In genomic region chr21:17752171-17752570, GRCh38 we compare ENCODE assay signal across 18 cellular contexts.
DNase-seq lines count a peak whose midpoint lies in the region; ATAC-seq lines count a peak whose summit lies in the region.
"Had no signal": no experiment of that assay in that cellular context is flagged by ENCODE, and none has a peak within 500 bp of the region (broad histone marks: within the 10 kb centered on the region; RNA-seq: fewer than 3 reads in every experiment).

No MANE protein-coding gene starts in this region.

- H3K9ac ChIP-seq in skeletal muscle tissue (ENCODE audit: low read depth in 1 of 3, low read length in 3 of 3): no peak overlapping the region
- H3K9ac ChIP-seq: BLaER1 had no signal

- H3K27me3 ChIP-seq in right cardiac atrium (ENCODE audit: control insufficient read depth, insufficient read depth) (no peaks in the 10 kb centered on the region), skeletal muscle tissue (ENCODE audit: control insufficient read depth in 3 of 3, insufficient read depth in 3 of 3, low read length in 3 of 3) (no peaks in the 10 kb centered on the region)
- H3K27me3 ChIP-seq: BE2C, BLaER1 had no signal

- H3K27ac ChIP-seq in right cardiac atrium (ENCODE audit: low read length) (no peak overlapping the region), skeletal muscle tissue (ENCODE audit: low read depth, low read length) (peak overlapping the region; percentile 7)
- H3K27ac ChIP-seq: BLaER1 had no signal

- DNase-seq in right cardiac atrium: no peak
- no peak for DNase-seq in Right ventricle myocardium inferior (ENCODE audit: missing footprints)
- peak; percentile 33 for DNase-seq in left kidney (ENCODE audit: low read depth, low spot score)
- DNase-seq in cerebellum (ENCODE audit: low spot score): no peak
- no peak for DNase-seq in SIG-M5 (lab: John Stamatoyannopoulos, UW)
- DNase-seq: 8988T; ACHN; BE2C; C1 segment of cervical spinal cord; Caco-2; Calu3; CD4-positive, alpha-beta memory T cell; CD4-positive, CD25-positive, alpha-beta regulatory T cell; CD8-positive, alpha-beta memory T cell; DMS79 treated with DMSO at 0.1 percent for 48 hours; GF-D8 had no signal

- ATAC-seq in right cardiac atrium: peak; percentile 24 to 93
- ATAC-seq in Right ventricle myocardium inferior: no peak

- H3K4me3 ChIP-seq in right cardiac atrium (ENCODE audit: low read length) (no peak overlapping the region), skeletal muscle tissue (ENCODE audit: low read length in 3 of 3) (no peak overlapping the region)
- H3K4me3 ChIP-seq: BLaER1 had no signal

- intact Hi-C loops in right cardiac atrium (cut with DNase I): no loop called here
- intact Hi-C loops in Right ventricle myocardium inferior (cut with DNase I): no loop called here

- H3K4me1 ChIP-seq in right cardiac atrium (ENCODE audit: control insufficient read depth, insufficient read depth, low read length): no peaks in the 10 kb centered on the region
- H3K4me1 ChIP-seq in skeletal muscle tissue (ENCODE audit: control insufficient read depth in 3 of 3, insufficient read depth in 3 of 3, low read length in 3 of 3): no peaks in the 10 kb centered on the region
- H3K4me1 ChIP-seq: BE2C, Caco-2 had no signal

- H3K36me3 ChIP-seq in skeletal muscle tissue (ENCODE audit: control insufficient read depth in 3 of 3, insufficient read depth in 3 of 3, low read length in 3 of 3): no peaks in the 10 kb centered on the region
- H3K36me3 ChIP-seq: BE2C, BLaER1 had no signal

- H3K9me3 ChIP-seq in right cardiac atrium (ENCODE audit: control insufficient read depth, low read length) (no peaks in the 10 kb centered on the region), skeletal muscle tissue (ENCODE audit: control insufficient read depth in 3 of 3, low read length in 3 of 3) (no peaks in the 10 kb centered on the region)
- H3K9me3 ChIP-seq: BE2C, Caco-2 had no signal

- 67% methylated on average over 2 of the region's 2 CpGs for WGBS in right cardiac atrium
